ENCODE assay signal across 10 cellular contexts in the genomic region with DNA sequence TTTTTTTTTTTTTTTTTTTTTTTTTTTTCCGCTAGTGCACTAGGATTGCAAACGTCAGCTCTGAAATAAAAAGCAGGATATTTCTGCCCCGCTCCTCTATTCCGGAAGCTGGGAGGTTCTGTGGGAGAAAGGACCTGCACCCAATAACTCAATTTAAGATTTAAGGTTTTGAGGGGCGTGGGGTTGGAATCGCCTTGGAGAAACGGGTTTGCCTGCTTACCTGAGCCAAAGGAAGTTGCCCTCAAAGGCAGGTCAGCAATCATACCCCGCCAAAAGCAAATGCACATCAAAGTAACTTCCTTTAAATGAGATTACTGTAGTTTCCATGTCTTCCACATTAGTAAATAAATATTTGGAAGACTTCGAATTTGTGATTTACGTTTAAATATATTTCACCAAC. TPM values are rescaled to one million over a fixed set of nuclear protein-coding genes. Genes with fewer than 3 reads are reported as not detected.
DNase-seq lines count a peak whose midpoint lies in the region; ATAC-seq and TF ChIP-seq lines count a peak whose summit lies in the region.
"Had no signal": no experiment of that assay in that cellular context is flagged by ENCODE, and none has a peak within 500 bp of the region (broad histone marks: within the 10 kb centered on the region; RNA-seq: fewer than 3 reads in every experiment).

No MANE protein-coding gene starts in this region.

- H3K9me3 ChIP-seq in heart right ventricle (no peaks in the 10 kb centered on the region), upper lobe of right lung (no peaks in the 10 kb centered on the region)

- no peak for TF ChIP-seq CTCF in heart right ventricle (IDR thresholded peaks at IDR 0.05)
- TF ChIP-seq CTCF in mesothelial cell of epicardium (IDR thresholded peaks at IDR 0.05; ENCODE audit: unreplicated experiment) = no peak
- no peak for TF ChIP-seq CTCF in upper lobe of right lung (IDR thresholded peaks at IDR 0.05)

- H3K27me3 Mint-ChIP-seq in mesothelial cell of epicardium (ENCODE audit: low read depth) = peaks cover 32% of the 10 kb centered on the region

- H3K4me3 Mint-ChIP-seq in mesothelial cell of epicardium = peak overlapping the region; percentile 83

- peaks cover 22% of the 10 kb centered on the region for H3K4me1 Mint-ChIP-seq in mesothelial cell of epicardium

- H3K27ac Mint-ChIP-seq in mesothelial cell of epicardium = no peak overlapping the region
- H3K27ac Mint-ChIP-seq: CD4-positive, CD25-positive, alpha-beta regulatory T cell had no signal

- H3K4me1 ChIP-seq in heart right ventricle (peaks cover 0 to 29% (median 22%) of the 10 kb centered on the region in 9 donors), upper lobe of right lung (peaks cover 9% of the 10 kb centered on the region)

- H3K9me3 Mint-ChIP-seq in mesothelial cell of epicardium = no peaks in the 10 kb centered on the region
- H3K9me3 Mint-ChIP-seq: CD4-positive, CD25-positive, alpha-beta regulatory T cell had no signal

- H3K36me3 ChIP-seq in heart right ventricle (no peaks in the 10 kb centered on the region), upper lobe of right lung (no peaks in the 10 kb centered on the region)

- no peak for ATAC-seq in heart right ventricle
- no peak for ATAC-seq in upper lobe of right lung
- ATAC-seq in HG03175 (IDR thresholded peaks at IDR 0.05; ENCODE audit: unreplicated experiment) = no peak
- ATAC-seq in left lobe of liver = no peak

- H3K4me3 ChIP-seq in heart right ventricle (peak overlapping the region in 9 of 10 donors; percentile 55 to 78 (median 66)), upper lobe of right lung (peak overlapping the region; percentile 63)

- no peaks in the 10 kb centered on the region for H3K36me3 Mint-ChIP-seq in mesothelial cell of epicardium
- H3K36me3 Mint-ChIP-seq: CD4-positive, CD25-positive, alpha-beta regulatory T cell had no signal

- H3K27ac ChIP-seq in heart right ventricle = peak overlapping the region in 2 of 10 donors; percentile 66 to 74
- H3K27ac ChIP-seq in upper lobe of right lung = no peak overlapping the region

- H3K27me3 ChIP-seq in heart right ventricle (peaks cover 0 to 45% (median 24%) of the 10 kb centered on the region in 7 donors), upper lobe of right lung (peaks cover 20% of the 10 kb centered on the region)

- intact Hi-C loops in heart right ventricle (cut with DNase I) = loop anchor here (5.0 to 10.0 kb wide), 9 partner anchors 193 to 865 kb away; no protein-coding TSS in a partner anchor
- intact Hi-C loops in cardiac septum (cut with DNase I) = loop anchor here (5.0 to 10.0 kb wide), 3 partner anchors 193 to 845 kb away; no protein-coding TSS in a partner anchor
- intact Hi-C loops in upper lobe of right lung (cut with DNase I) = no loop called here

- 42 to 48% methylated on average over 10 of the region's 10 CpGs for WGBS in heart right ventricle, 2 donors

- DNase-seq in heart right ventricle (no peak), cardiac septum (ENCODE audit: low spot score) (no peak), cerebellar cortex (ENCODE audit: low spot score) (peak; percentile 24), mesothelial cell of epicardium (ENCODE audit: low spot score in 2 of 2, unreplicated experiment in 2 of 2) (no peak), upper lobe of right lung (no peak), NCI-H2227 treated with DMSO at 0.1 percent for 48 hours (lab: John Stamatoyannopoulos, UW) (no peak), left lobe of liver (ENCODE audit: low spot score) (no peak)

RNA-seq across cellular contexts. Expression of a gene that starts 1.0 kb away (rescaled TPM):
- total RNA-seq in heart right ventricle (1 to 10 TPM in 6 of 10 donors, under 1 TPM in 4; 0.27 to 1.5 (median 1.1) TPM), cardiac septum (1.2 TPM), mesothelial cell of epicardium (3.4 to 6.2 TPM (median 5.6 TPM) in 3 replicates), upper lobe of right lung (1.5 TPM), left lobe of liver (0.08 TPM)
- 1 to 10 TPM in 1 of 2 donors, under 1 TPM in 1; 0.88 to 2.1 TPM for polyA plus RNA-seq in heart right ventricle
- total RNA-seq: activated CD8-positive, alpha-beta memory T cell treated with anti-CD3 and anti-CD28 coated beads for 36 hours; CD4-positive, CD25-positive, alpha-beta regulatory T cell had no signal
